ENCODE assay signal across 8 cellular contexts in genomic region chr6:52995913-52996685, GRCh38. TPM values are rescaled to one million over a fixed set of nuclear protein-coding genes. Genes with fewer than 3 reads are reported as not detected.
A peak's percentile ranks its signal among the peaks of the same experiment; 100 is the strongest.
DNase-seq lines count a peak whose midpoint lies in the region; ATAC-seq and TF ChIP-seq lines count a peak whose summit lies in the region.

No MANE protein-coding gene starts in this region.

- peaks cover 17% of the 10 kb centered on the region for H3K36me3 Mint-ChIP-seq in activated CD4-positive, alpha-beta memory T cell treated with anti-CD3 and anti-CD28 coated beads for 36 hours
- H3K36me3 Mint-ChIP-seq in natural killer cell (no peaks in the 10 kb centered on the region), type B pancreatic cell (peaks cover 13% of the 10 kb centered on the region)

- H3K27me3 Mint-ChIP-seq in activated CD4-positive, alpha-beta memory T cell treated with anti-CD3 and anti-CD28 coated beads for 36 hours: peaks cover 5% of the 10 kb centered on the region
- H3K27me3 Mint-ChIP-seq in natural killer cell (ENCODE audit: low read depth in 2 of 2) (peaks cover 0 to 6% of the 10 kb centered on the region in 2 donors), type B pancreatic cell (peaks cover 6% of the 10 kb centered on the region)

- ATAC-seq in GM18517 (IDR thresholded peaks at IDR 0.05; ENCODE audit: unreplicated experiment) (peak; percentile 3), natural killer cell (peak in 1 of 3 donors; percentile 1)

- H3K27ac Mint-ChIP-seq in activated CD4-positive, alpha-beta memory T cell treated with anti-CD3 and anti-CD28 coated beads for 36 hours: peak overlapping the region; percentile 99
- H3K27ac Mint-ChIP-seq in natural killer cell (peak overlapping the region; percentile 95 to 99), type B pancreatic cell (peak overlapping the region; percentile 100)

- DNase-seq in NCI-H345 treated with DMSO at 0.1 percent for 48 hours (lab: John Stamatoyannopoulos, UW; ENCODE audit: unreplicated experiment) (peak; percentile 44), epithelial cell of proximal tubule (ENCODE audit: low read depth) (peak; percentile 59), natural killer cell (peak; percentile 27), type B pancreatic cell (ENCODE audit: extremely low spot score, unreplicated experiment) (no peak), GM19240 (ENCODE audit: insufficient read length, low spot score) (no peak)
- peak; percentile 49 for DNase-seq in activated CD4-positive, alpha-beta memory T cell treated with anti-CD3 and anti-CD28 coated beads for 36 hours
- DNase-seq in NK-92 treated with Interleukin-12 subunit alpha and Interleukin-12 subunit beta, amount 100 ng/mL, for 24 hours (lab: John Stamatoyannopoulos, UW): no peak

- intact Hi-C loops in activated CD4-positive, alpha-beta memory T cell treated with anti-CD3 and anti-CD28 coated beads for 36 hours (cut with micrococcal nuclease): loop anchor here (1.0 to 10.0 kb wide), 12 partner anchors 12 to 709 kb away; partner anchors contain the start of genes GCLC, TMEM14A and TRAM2
- intact Hi-C loops in natural killer cell (cut with micrococcal nuclease): loop anchor here (5.0 to 10.0 kb wide), 3 partner anchors 51 to 349 kb away; partner anchors contain the start of gene ELOVL5

- peak overlapping the region; percentile 35 for H3K4me3 ChIP-seq in epithelial cell of proximal tubule (ENCODE audit: low read depth, low read length)

- H3K9me3 Mint-ChIP-seq in activated CD4-positive, alpha-beta memory T cell treated with anti-CD3 and anti-CD28 coated beads for 36 hours: peaks cover 3% of the 10 kb centered on the region
- H3K9me3 Mint-ChIP-seq in natural killer cell (no peaks in the 10 kb centered on the region), type B pancreatic cell (peaks cover 4% of the 10 kb centered on the region)

- CTCF ChIA-PET in activated CD4-positive, alpha-beta memory T cell treated with anti-CD3 and anti-CD28 coated beads for 36 hours (lab: Charles Lee): interaction anchor here (0.7 to 3.9 kb wide), 10 partner anchors 10 to 114 kb away, joined by 3 to 49 read pairs (median 4); partner anchors contain the start of gene FBXO9

- TF ChIP-seq CTCF in epithelial cell of proximal tubule (conservative IDR thresholded peaks at IDR 0.05; ENCODE audit: low read depth, low read length): no peak
- TF ChIP-seq CTCF in natural killer cell (IDR thresholded peaks at IDR 0.05): no peak
- no peak for TF ChIP-seq CTCF in type B pancreatic cell (conservative IDR thresholded peaks at IDR 0.05)

- peaks cover 30% of the 10 kb centered on the region for H3K4me1 Mint-ChIP-seq in activated CD4-positive, alpha-beta memory T cell treated with anti-CD3 and anti-CD28 coated beads for 36 hours (ENCODE audit: low read depth)
- H3K4me1 Mint-ChIP-seq in natural killer cell (peaks cover 32% of the 10 kb centered on the region in 2 donors), type B pancreatic cell (ENCODE audit: unreplicated experiment) (peaks cover 25% of the 10 kb centered on the region)

- POLR2A ChIA-PET in activated CD4-positive, alpha-beta memory T cell treated with anti-CD3 and anti-CD28 coated beads for 36 hours (lab: Charles Lee): interaction anchor here (1.0 to 2.2 kb wide), 4 partner anchors 11 to 70 kb away, joined by 3 to 15 read pairs (median 4); no protein-coding TSS in a partner anchor

- peak overlapping the region; percentile 95 for H3K4me3 Mint-ChIP-seq in activated CD4-positive, alpha-beta memory T cell treated with anti-CD3 and anti-CD28 coated beads for 36 hours
- H3K4me3 Mint-ChIP-seq in natural killer cell: peak overlapping the region; percentile 92
- peak overlapping the region; percentile 96 for H3K4me3 Mint-ChIP-seq in type B pancreatic cell

RNA-seq across cellular contexts. Expression of gene GSTA4, which starts 1.0 kb away (rescaled TPM):
- total RNA-seq in activated CD4-positive, alpha-beta memory T cell treated with anti-CD3 and anti-CD28 coated beads for 36 hours: 10 to 100 TPM; 18.5 to 22.3 TPM
- total RNA-seq in epithelial cell of proximal tubule: 10.5 and 12.1 TPM in 2 replicates
- 1 to 10 TPM in 2 of 3 donors, under 1 TPM in 1; 0.55 to 2.5 (median 1.8) TPM for total RNA-seq in natural killer cell
- 51.0 and 72.9 TPM in 2 replicates for total RNA-seq in type B pancreatic cell (ENCODE audit: low replicate concordance)

Comparison
In these comparisons a context has a peak if more than half of its experiments do, and no peak if none do; other contexts are left out.
1. DNase-seq: peak in NCI-H345 treated with DMSO at 0.1 percent for 48 hours (single experiment), activated CD4-positive, alpha-beta memory T cell treated with anti-CD3 and anti-CD28 coated beads for 36 hours (single experiment), epithelial cell of proximal tubule (single experiment) and natural killer cell (single experiment); none in type B pancreatic cell (single experiment), GM19240 (single experiment) and NK-92 treated with Interleukin-12 subunit alpha and Interleukin-12 subunit beta, amount 100 ng/mL, for 24 hours (single experiment).
2. Peak in every context shown above with its lines, with median percentiles within 50 percentile points of each other: H3K27ac Mint-ChIP-seq and H3K4me3 Mint-ChIP-seq.